Comparison of ENCODE assay signal across 2 cellular contexts in the genomic region with DNA sequence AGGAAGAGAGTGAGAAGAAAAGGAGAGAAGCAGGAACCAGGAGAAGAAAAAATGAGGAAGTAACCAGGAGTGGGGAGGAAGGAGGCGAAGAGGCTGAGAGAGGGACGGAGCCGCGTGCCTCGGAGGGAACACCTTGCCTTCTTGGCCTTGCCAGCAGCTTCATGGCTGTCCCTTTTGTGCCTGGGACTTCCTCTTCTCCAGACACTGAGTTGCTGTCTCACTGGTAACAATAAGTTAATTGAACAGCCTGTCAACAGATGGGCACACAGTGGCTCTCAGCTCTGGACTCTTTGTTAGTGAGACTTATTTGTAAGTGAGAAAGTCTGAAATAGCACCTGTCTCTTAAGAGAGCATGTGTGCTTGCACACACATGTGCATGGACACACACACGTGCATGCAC.
TF ChIP-seq lines count a peak whose summit lies in the region.

No MANE protein-coding gene starts in this region.

TF ChIP-seq in GM23338, 12 proteins besides CTCF, POLR2A, EP300 and RAD21 (continued from another document):
- TF ChIP-seq, protein P1, sequence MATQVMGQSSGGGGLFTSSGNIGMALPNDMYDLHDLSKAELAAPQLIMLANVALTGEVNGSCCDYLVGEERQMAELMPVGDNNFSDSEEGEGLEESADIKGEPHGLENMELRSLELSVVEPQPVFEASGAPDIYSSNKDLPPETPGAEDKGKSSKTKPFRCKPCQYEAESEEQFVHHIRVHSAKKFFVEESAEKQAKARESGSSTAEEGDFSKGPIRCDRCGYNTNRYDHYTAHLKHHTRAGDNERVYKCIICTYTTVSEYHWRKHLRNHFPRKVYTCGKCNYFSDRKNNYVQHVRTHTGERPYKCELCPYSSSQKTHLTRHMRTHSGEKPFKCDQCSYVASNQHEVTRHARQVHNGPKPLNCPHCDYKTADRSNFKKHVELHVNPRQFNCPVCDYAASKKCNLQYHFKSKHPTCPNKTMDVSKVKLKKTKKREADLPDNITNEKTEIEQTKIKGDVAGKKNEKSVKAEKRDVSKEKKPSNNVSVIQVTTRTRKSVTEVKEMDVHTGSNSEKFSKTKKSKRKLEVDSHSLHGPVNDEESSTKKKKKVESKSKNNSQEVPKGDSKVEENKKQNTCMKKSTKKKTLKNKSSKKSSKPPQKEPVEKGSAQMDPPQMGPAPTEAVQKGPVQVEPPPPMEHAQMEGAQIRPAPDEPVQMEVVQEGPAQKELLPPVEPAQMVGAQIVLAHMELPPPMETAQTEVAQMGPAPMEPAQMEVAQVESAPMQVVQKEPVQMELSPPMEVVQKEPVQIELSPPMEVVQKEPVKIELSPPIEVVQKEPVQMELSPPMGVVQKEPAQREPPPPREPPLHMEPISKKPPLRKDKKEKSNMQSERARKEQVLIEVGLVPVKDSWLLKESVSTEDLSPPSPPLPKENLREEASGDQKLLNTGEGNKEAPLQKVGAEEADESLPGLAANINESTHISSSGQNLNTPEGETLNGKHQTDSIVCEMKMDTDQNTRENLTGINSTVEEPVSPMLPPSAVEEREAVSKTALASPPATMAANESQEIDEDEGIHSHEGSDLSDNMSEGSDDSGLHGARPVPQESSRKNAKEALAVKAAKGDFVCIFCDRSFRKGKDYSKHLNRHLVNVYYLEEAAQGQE (IDR thresholded peaks at IDR 0.05; ENCODE audit: unreplicated experiment) = no peak
- no peak for TF ChIP-seq ETS1 (IDR thresholded peaks at IDR 0.05)
- TF ChIP-seq EZH2phosphoT487 (IDR thresholded peaks at IDR 0.05; ENCODE audit: unreplicated experiment) = no peak
- no peak for TF ChIP-seq JUNB (IDR thresholded peaks at IDR 0.05; ENCODE audit: unreplicated experiment)
- TF ChIP-seq, protein P2, sequence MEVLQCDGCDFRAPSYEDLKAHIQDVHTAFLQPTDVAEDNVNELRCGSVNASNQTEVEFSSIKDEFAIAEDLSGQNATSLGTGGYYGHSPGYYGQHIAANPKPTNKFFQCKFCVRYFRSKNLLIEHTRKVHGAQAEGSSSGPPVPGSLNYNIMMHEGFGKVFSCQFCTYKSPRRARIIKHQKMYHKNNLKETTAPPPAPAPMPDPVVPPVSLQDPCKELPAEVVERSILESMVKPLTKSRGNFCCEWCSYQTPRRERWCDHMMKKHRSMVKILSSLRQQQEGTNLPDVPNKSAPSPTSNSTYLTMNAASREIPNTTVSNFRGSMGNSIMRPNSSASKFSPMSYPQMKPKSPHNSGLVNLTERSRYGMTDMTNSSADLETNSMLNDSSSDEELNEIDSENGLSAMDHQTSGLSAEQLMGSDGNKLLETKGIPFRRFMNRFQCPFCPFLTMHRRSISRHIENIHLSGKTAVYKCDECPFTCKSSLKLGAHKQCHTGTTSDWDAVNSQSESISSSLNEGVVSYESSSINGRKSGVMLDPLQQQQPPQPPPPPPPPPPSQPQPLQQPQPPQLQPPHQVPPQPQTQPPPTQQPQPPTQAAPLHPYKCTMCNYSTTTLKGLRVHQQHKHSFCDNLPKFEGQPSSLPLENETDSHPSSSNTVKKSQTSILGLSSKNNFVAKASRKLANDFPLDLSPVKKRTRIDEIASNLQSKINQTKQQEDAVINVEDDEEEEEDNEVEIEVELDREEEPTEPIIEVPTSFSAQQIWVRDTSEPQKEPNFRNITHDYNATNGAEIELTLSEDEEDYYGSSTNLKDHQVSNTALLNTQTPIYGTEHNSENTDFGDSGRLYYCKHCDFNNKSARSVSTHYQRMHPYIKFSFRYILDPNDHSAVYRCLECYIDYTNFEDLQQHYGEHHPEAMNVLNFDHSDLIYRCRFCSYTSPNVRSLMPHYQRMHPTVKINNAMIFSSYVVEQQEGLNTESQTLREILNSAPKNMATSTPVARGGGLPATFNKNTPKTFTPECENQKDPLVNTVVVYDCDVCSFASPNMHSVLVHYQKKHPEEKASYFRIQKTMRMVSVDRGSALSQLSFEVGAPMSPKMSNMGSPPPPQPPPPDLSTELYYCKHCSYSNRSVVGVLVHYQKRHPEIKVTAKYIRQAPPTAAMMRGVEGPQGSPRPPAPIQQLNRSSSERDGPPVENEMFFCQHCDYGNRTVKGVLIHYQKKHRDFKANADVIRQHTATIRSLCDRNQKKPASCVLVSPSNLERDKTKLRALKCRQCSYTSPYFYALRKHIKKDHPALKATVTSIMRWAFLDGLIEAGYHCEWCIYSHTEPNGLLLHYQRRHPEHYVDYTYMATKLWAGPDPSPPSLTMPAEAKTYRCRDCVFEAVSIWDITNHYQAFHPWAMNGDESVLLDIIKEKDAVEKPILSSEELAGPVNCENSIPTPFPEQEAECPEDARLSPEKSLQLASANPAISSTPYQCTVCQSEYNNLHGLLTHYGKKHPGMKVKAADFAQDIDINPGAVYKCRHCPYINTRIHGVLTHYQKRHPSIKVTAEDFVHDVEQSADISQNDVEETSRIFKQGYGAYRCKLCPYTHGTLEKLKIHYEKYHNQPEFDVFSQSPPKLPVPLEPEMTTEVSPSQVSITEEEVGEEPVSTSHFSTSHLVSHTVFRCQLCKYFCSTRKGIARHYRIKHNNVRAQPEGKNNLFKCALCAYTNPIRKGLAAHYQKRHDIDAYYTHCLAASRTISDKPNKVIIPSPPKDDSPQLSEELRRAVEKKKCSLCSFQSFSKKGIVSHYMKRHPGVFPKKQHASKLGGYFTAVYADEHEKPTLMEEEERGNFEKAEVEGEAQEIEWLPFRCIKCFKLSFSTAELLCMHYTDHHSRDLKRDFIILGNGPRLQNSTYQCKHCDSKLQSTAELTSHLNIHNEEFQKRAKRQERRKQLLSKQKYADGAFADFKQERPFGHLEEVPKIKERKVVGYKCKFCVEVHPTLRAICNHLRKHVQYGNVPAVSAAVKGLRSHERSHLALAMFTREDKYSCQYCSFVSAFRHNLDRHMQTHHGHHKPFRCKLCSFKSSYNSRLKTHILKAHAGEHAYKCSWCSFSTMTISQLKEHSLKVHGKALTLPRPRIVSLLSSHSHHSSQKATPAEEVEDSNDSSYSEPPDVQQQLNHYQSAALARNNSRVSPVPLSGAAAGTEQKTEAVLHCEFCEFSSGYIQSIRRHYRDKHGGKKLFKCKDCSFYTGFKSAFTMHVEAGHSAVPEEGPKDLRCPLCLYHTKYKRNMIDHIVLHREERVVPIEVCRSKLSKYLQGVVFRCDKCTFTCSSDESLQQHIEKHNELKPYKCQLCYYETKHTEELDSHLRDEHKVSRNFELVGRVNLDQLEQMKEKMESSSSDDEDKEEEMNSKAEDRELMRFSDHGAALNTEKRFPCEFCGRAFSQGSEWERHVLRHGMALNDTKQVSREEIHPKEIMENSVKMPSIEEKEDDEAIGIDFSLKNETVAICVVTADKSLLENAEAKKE (CRISPR knock-in tag; IDR thresholded peaks at IDR 0.05) = no peak
- TF ChIP-seq EZH2 (IDR thresholded peaks at IDR 0.05; ENCODE audit: low read depth, unreplicated experiment) = no peak
- TF ChIP-seq NANOG (IDR thresholded peaks at IDR 0.05; ENCODE audit: borderline replicate concordance) = no peak
TF ChIP-seq in GM23338: peak in this region for 0.

TF ChIP-seq in GM12878, 131 proteins besides CTCF, POLR2A, EP300 and RAD21 (continued from another document):
- TF ChIP-seq, protein P3, sequence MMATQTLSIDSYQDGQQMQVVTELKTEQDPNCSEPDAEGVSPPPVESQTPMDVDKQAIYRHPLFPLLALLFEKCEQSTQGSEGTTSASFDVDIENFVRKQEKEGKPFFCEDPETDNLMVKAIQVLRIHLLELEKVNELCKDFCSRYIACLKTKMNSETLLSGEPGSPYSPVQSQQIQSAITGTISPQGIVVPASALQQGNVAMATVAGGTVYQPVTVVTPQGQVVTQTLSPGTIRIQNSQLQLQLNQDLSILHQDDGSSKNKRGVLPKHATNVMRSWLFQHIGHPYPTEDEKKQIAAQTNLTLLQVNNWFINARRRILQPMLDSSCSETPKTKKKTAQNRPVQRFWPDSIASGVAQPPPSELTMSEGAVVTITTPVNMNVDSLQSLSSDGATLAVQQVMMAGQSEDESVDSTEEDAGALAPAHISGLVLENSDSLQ (IDR thresholded peaks at IDR 0.05) = no peak
